In genomic region chr13:22161871-22162270, GRCh38 we compare ENCODE assay signal across 10 cellular contexts.
A peak's percentile ranks its signal among the peaks of the same experiment; 100 is the strongest.
DNase-seq lines count a peak whose midpoint lies in the region; ATAC-seq lines count a peak whose summit lies in the region.
"Had no signal": no experiment of that assay in that cellular context is flagged by ENCODE, and none has a peak within 500 bp of the region (broad histone marks: within the 10 kb centered on the region; RNA-seq: fewer than 3 reads in every experiment).

No MANE protein-coding gene starts in this region.

- peak overlapping the region; percentile 23 for H3K27ac ChIP-seq in naive thymus-derived CD4-positive, alpha-beta T cell (ENCODE audit: low read depth, low read length)
- H3K27ac ChIP-seq: left lung, sigmoid colon had no signal

- ATAC-seq in GM18873 (IDR thresholded peaks at IDR 0.05; ENCODE audit: low FRiP score, unreplicated experiment) (peak; percentile 93), GM21619 (IDR thresholded peaks at IDR 0.05; ENCODE audit: unreplicated experiment) (peak; percentile 71), HG03432 (IDR thresholded peaks at IDR 0.05; ENCODE audit: unreplicated experiment) (peak; percentile 90)
- peak; percentile 64 for ATAC-seq in naive thymus-derived CD4-positive, alpha-beta T cell
- ATAC-seq: left lung had no signal

- no peaks in the 10 kb centered on the region for H3K36me3 ChIP-seq in naive thymus-derived CD4-positive, alpha-beta T cell (ENCODE audit: control insufficient read depth in 2 of 3, insufficient read depth in 3 of 3, low read length in 3 of 3)
- H3K36me3 ChIP-seq: left lung, sigmoid colon had no signal

- CTCF ChIA-PET in naive thymus-derived CD4-positive, alpha-beta T cell (lab: Charles Lee): no interaction called here

- no peaks in the 10 kb centered on the region for H3K27me3 Mint-ChIP-seq in naive thymus-derived CD4-positive, alpha-beta T cell

- POLR2A ChIA-PET in naive thymus-derived CD4-positive, alpha-beta T cell (lab: Charles Lee): no interaction called here

- peak overlapping the region; percentile 4 to 87 (median 55) for H3K4me3 Mint-ChIP-seq in naive thymus-derived CD4-positive, alpha-beta T cell

- H3K9me3 Mint-ChIP-seq in naive thymus-derived CD4-positive, alpha-beta T cell: peaks cover 0 to 6% (median 0%) of the 10 kb centered on the region in 11 donors

- no peaks in the 10 kb centered on the region for H3K27me3 ChIP-seq in naive thymus-derived CD4-positive, alpha-beta T cell (ENCODE audit: control insufficient read depth in 2 of 2, insufficient read depth in 2 of 2, low read length in 2 of 2)
- H3K27me3 ChIP-seq: left lung, sigmoid colon had no signal

- H3K4me3 ChIP-seq in naive thymus-derived CD4-positive, alpha-beta T cell (ENCODE audit: low read length): peak overlapping the region; percentile 17
- H3K4me3 ChIP-seq: left lung, sigmoid colon had no signal

- no peaks in the 10 kb centered on the region for H3K9me3 ChIP-seq in naive thymus-derived CD4-positive, alpha-beta T cell (ENCODE audit: control insufficient read depth in 2 of 3, low read length in 3 of 3)
- H3K9me3 ChIP-seq: left lung, sigmoid colon had no signal

- H3K4me1 Mint-ChIP-seq in naive thymus-derived CD4-positive, alpha-beta T cell: peaks cover 16 to 60% (median 34%) of the 10 kb centered on the region in 7 donors

- DNase-seq in naive thymus-derived CD4-positive, alpha-beta T cell: peak in 5 of 9 donors; percentile 8 to 56 (median 24)
- no peak for DNase-seq in EL
- DNase-seq in SKM-1 treated with dmso at 0.1 percent for 144 hours (lab: John Stamatoyannopoulos, UW; ENCODE audit: unreplicated experiment): no peak
- DNase-seq in islet precursor cell: no peak
- DNase-seq: left lung, SHP77 treated with DMSO at 0.1 percent for 48 hours, sigmoid colon had no signal

- intact Hi-C loops in naive thymus-derived CD4-positive, alpha-beta T cell (cut with micrococcal nuclease): loop anchor here (1.0 to 10.0 kb wide), 4 partner anchors 8 to 487 kb away; partner anchors contain the start of gene FGF9 (in 1 of the 2)

- peaks cover 8 to 11% of the 10 kb centered on the region in 2 donors for H3K4me1 ChIP-seq in naive thymus-derived CD4-positive, alpha-beta T cell (ENCODE audit: control insufficient read depth in 2 of 2, insufficient read depth in 2 of 2, low read length in 2 of 2)
- H3K4me1 ChIP-seq: left lung, sigmoid colon had no signal

- peaks cover 0 to 1% (median 0%) of the 10 kb centered on the region in 5 donors for H3K36me3 Mint-ChIP-seq in naive thymus-derived CD4-positive, alpha-beta T cell

- H3K27ac Mint-ChIP-seq in naive thymus-derived CD4-positive, alpha-beta T cell: peak overlapping the region in 7 of 9 donors; percentile 1 to 81 (median 35)

Comparison
In these comparisons a context has a peak if more than half of its experiments do, and no peak if none do; other contexts are left out.
1. DNase-seq: peak in naive thymus-derived CD4-positive, alpha-beta T cell (5 of 9); none in EL (single experiment), SKM-1 treated with dmso at 0.1 percent for 144 hours (single experiment) and islet precursor cell (single experiment).
2. Peak in every context shown above with its lines, with median percentiles within 50 percentile points of each other: ATAC-seq.